8 cellular contexts compared by ENCODE assay signal in the genomic region with DNA sequence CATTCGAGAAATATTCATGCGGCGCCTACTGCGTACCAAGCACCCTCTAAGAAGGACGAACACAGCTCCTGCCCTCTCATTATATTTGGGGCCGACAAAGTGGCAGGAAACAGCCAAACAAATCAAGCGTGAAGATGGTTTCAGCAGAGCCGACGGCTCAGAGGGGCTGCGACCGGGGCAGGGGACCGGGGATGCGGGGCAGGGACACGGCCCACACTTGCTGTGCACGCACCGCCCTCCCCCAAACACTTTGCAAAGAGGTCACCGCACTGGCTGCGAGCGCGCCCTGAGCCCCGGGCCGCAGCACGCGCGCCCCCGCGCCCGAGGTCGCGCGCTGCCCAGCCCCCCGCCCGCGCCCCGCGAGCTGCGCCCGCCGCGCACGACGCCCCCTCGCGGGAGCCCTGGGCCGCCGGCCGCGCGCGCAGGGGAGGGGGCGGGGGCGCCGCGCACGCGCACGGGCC. TPM values are rescaled to one million over a fixed set of nuclear protein-coding genes. Genes with fewer than 3 reads are reported as not detected.
A peak's percentile ranks its signal among the peaks of the same experiment; 100 is the strongest.
DNase-seq lines count a peak whose midpoint lies in the region; ATAC-seq and TF ChIP-seq lines count a peak whose summit lies in the region.

No MANE protein-coding gene starts in this region.

- peak in 2 of 5 donors; percentile 14 to 58 for DNase-seq in CD8-positive, alpha-beta memory T cell
- DNase-seq in HEK293T (ENCODE audit: extremely low spot score) (peak; percentile 90), endodermal cell (peak; percentile 79), aorta (peak in 1 of 2 donors; percentile 70), activated gamma-delta T cell treated with Interleukin-2 at 50 U/mL for 16 hours (no peak), OCI-M2 (lab: John Stamatoyannopoulos, UW; ENCODE audit: unreplicated experiment) (no peak)
- no peak for DNase-seq in T-helper 2 cell treated with Interferon-gamma antibody and Interleukin-4, amounts not matched to agents 5 μg/mL and 100 μg/mL, for 36 hours (ENCODE audit: low spot score)

- H3K27ac Mint-ChIP-seq in CD8-positive, alpha-beta memory T cell, result peak overlapping the region in 5 of 8 donors; percentile 71 to 85 (median 77)
- no peak overlapping the region for H3K27ac Mint-ChIP-seq in T-helper 2 cell treated with Interferon-gamma antibody and Interleukin-4, amounts not matched to agents 5 μg/mL and 100 μg/mL, for 36 hours
- H3K27ac Mint-ChIP-seq in endodermal cell, result peak overlapping the region; percentile 72

- intact Hi-C loops in aorta (cut with DNase I), result no loop called here

- H3K9me3 ChIP-seq in CD8-positive, alpha-beta memory T cell (ENCODE audit: low read length), result no peaks in the 10 kb centered on the region
- no peaks in the 10 kb centered on the region for H3K9me3 ChIP-seq in endodermal cell (ENCODE audit: control insufficient read depth, low read length)
- H3K9me3 ChIP-seq in mucosa of rectum (ENCODE audit: control insufficient read depth in 2 of 2, low read length in 2 of 2), result no peaks in the 10 kb centered on the region
- no peaks in the 10 kb centered on the region for H3K9me3 ChIP-seq in aorta (ENCODE audit: control insufficient read depth, low read length)

- WGBS in endodermal cell (ENCODE audit: insufficient coverage in 1 of 2, insufficient read length in 1 of 2), 2 experiments, result 3 to 29% methylated on average over 6 to 57 of the region's 57 CpGs
- 0 to 1% methylated on average over 13 to 57 of the region's 57 CpGs for WGBS in aorta, 2 donors

- H3K27me3 ChIP-seq in CD8-positive, alpha-beta memory T cell (ENCODE audit: insufficient read depth, low read length, poor library complexity, severe bottlenecking), result peaks cover 11% of the 10 kb centered on the region
- H3K27me3 ChIP-seq in endodermal cell (ENCODE audit: control insufficient read depth, insufficient read depth, low read length, poor library complexity, severe bottlenecking), result no peaks in the 10 kb centered on the region
- peaks cover 10 to 12% of the 10 kb centered on the region in 2 donors for H3K27me3 ChIP-seq in mucosa of rectum (ENCODE audit: control insufficient read depth in 2 of 2, insufficient read depth in 2 of 2, low read length in 2 of 2)
- no peaks in the 10 kb centered on the region for H3K27me3 ChIP-seq in aorta (ENCODE audit: control insufficient read depth in 1 of 2, insufficient read depth in 2 of 2, low read length in 1 of 2)

- peak overlapping the region; percentile 25 to 87 (median 81) for H3K4me3 Mint-ChIP-seq in CD8-positive, alpha-beta memory T cell
- peak overlapping the region; percentile 69 for H3K4me3 Mint-ChIP-seq in T-helper 2 cell treated with Interferon-gamma antibody and Interleukin-4, amounts not matched to agents 5 μg/mL and 100 μg/mL, for 36 hours
- H3K4me3 Mint-ChIP-seq in endodermal cell, result peak overlapping the region; percentile 71

- CTCF ChIA-PET in CD8-positive, alpha-beta memory T cell (lab: Charles Lee), result interaction anchor here (1.0 kb wide), 1 partner anchor 49 kb away, joined by 3 read pairs; no protein-coding TSS in a partner anchor
- CTCF ChIA-PET in HEK293T (lab: Yijun Ruan, JAX), result interaction anchor here (0.6 to 1.3 kb wide), 2 partner anchors 18 to 249 kb away, joined by 3 read pairs; no protein-coding TSS in a partner anchor

- no peaks in the 10 kb centered on the region for H3K9me3 Mint-ChIP-seq in CD8-positive, alpha-beta memory T cell
- H3K9me3 Mint-ChIP-seq in T-helper 2 cell treated with Interferon-gamma antibody and Interleukin-4, amounts not matched to agents 5 μg/mL and 100 μg/mL, for 36 hours, result no peaks in the 10 kb centered on the region
- no peaks in the 10 kb centered on the region for H3K9me3 Mint-ChIP-seq in endodermal cell

- peaks cover 4 to 39% (median 15%) of the 10 kb centered on the region in 3 donors for H3K4me1 Mint-ChIP-seq in CD8-positive, alpha-beta memory T cell
- no peaks in the 10 kb centered on the region for H3K4me1 Mint-ChIP-seq in T-helper 2 cell treated with Interferon-gamma antibody and Interleukin-4, amounts not matched to agents 5 μg/mL and 100 μg/mL, for 36 hours (ENCODE audit: low read depth)
- peaks cover 10% of the 10 kb centered on the region for H3K4me1 Mint-ChIP-seq in endodermal cell

- peaks cover 20 to 32% of the 10 kb centered on the region in 2 donors for H3K27me3 Mint-ChIP-seq in CD8-positive, alpha-beta memory T cell
- peaks cover 42% of the 10 kb centered on the region for H3K27me3 Mint-ChIP-seq in T-helper 2 cell treated with Interferon-gamma antibody and Interleukin-4, amounts not matched to agents 5 μg/mL and 100 μg/mL, for 36 hours (ENCODE audit: low read depth)
- peaks cover 9% of the 10 kb centered on the region for H3K27me3 Mint-ChIP-seq in endodermal cell (ENCODE audit: insufficient read depth)

- H3K4me3 ChIP-seq in CD8-positive, alpha-beta memory T cell (ENCODE audit: low read length), result peak overlapping the region; percentile 42
- H3K4me3 ChIP-seq in endodermal cell (ENCODE audit: low read length), result peak overlapping the region; percentile 81
- H3K4me3 ChIP-seq in mucosa of rectum (ENCODE audit: low read length in 2 of 2), result peak overlapping the region; percentile 59 to 67
- peak overlapping the region; percentile 54 to 59 for H3K4me3 ChIP-seq in aorta (ENCODE audit: low read length in 2 of 2)

- no peaks in the 10 kb centered on the region for H3K36me3 ChIP-seq in CD8-positive, alpha-beta memory T cell (ENCODE audit: insufficient read depth, low read length)
- H3K36me3 ChIP-seq in endodermal cell (ENCODE audit: control insufficient read depth, insufficient read depth, low read length) (no peaks in the 10 kb centered on the region), mucosa of rectum (ENCODE audit: control insufficient read depth in 2 of 2, insufficient read depth in 2 of 2, low read length in 2 of 2) (no peaks in the 10 kb centered on the region), aorta (ENCODE audit: control insufficient read depth in 1 of 2, insufficient read depth in 2 of 2, low read length in 1 of 2) (no peaks in the 10 kb centered on the region)

- POLR2A ChIA-PET in CD8-positive, alpha-beta memory T cell (lab: Charles Lee), result interaction anchor here (0.9 kb wide), 2 partner anchors 30 to 180 kb away, joined by 3 read pairs; a partner anchor contains a TSS
- POLR2A ChIA-PET in HEK293T (lab: Yijun Ruan, JAX), result interaction anchor here (1.0 to 11.4 kb wide), 8 partner anchors 9 to 183 kb away, joined by 3 to 142 read pairs (median 4); a partner anchor contains a TSS

- H3K9ac ChIP-seq in endodermal cell (ENCODE audit: extremely low read depth, low read length, poor library complexity, severe bottlenecking) (peak overlapping the region; percentile 41), mucosa of rectum (ENCODE audit: low read depth in 1 of 2, low read length in 2 of 2) (peak overlapping the region in 1 of 2 donors; percentile 12)

- TF ChIP-seq CTCF in endodermal cell (conservative IDR thresholded peaks at IDR 0.05), result no peak

- peaks cover 6% of the 10 kb centered on the region for H3K4me1 ChIP-seq in CD8-positive, alpha-beta memory T cell (ENCODE audit: insufficient read depth, low read length)
- peaks cover 6% of the 10 kb centered on the region for H3K4me1 ChIP-seq in endodermal cell (ENCODE audit: control insufficient read depth, insufficient read depth, low read length)
- H3K4me1 ChIP-seq in mucosa of rectum (ENCODE audit: control insufficient read depth in 2 of 2, insufficient read depth in 2 of 2, low read length in 2 of 2), result no peaks in the 10 kb centered on the region
- no peaks in the 10 kb centered on the region for H3K4me1 ChIP-seq in aorta (ENCODE audit: control insufficient read depth in 1 of 2, insufficient read depth in 2 of 2, low read length in 2 of 2)

- ATAC-seq in aorta (ENCODE audit: low FRiP score), result peak; percentile 59

- H3K36me3 Mint-ChIP-seq in CD8-positive, alpha-beta memory T cell, result peaks cover 0 to 2% (median 0%) of the 10 kb centered on the region in 3 donors
- no peaks in the 10 kb centered on the region for H3K36me3 Mint-ChIP-seq in T-helper 2 cell treated with Interferon-gamma antibody and Interleukin-4, amounts not matched to agents 5 μg/mL and 100 μg/mL, for 36 hours (ENCODE audit: low read depth)
- no peaks in the 10 kb centered on the region for H3K36me3 Mint-ChIP-seq in endodermal cell (ENCODE audit: low read depth)

- peak overlapping the region; percentile 22 for H3K27ac ChIP-seq in CD8-positive, alpha-beta memory T cell (ENCODE audit: low read depth, low read length)
- no peak overlapping the region for H3K27ac ChIP-seq in endodermal cell (ENCODE audit: low read depth, low read length)
- H3K27ac ChIP-seq in mucosa of rectum (ENCODE audit: low read depth in 2 of 2, low read length in 2 of 2), result no peak overlapping the region
- no peak overlapping the region for H3K27ac ChIP-seq in aorta (ENCODE audit: low read depth in 1 of 2, low read length in 2 of 2)

TF ChIP-seq in HEK293T, 16 proteins besides CTCF, POLR2A, EP300 and RAD21 (continues in another document):
- TF ChIP-seq TARDBP (IDR thresholded peaks at IDR 0.05) (no peak), CTBP1 (IDR thresholded peaks at IDR 0.05; ENCODE audit: borderline replicate concordance) (no peak), SP1 (IDR thresholded peaks at IDR 0.05) (no peak), ZNF384 (IDR thresholded peaks at IDR 0.05) (no peak), FOXA1 (IDR thresholded peaks at IDR 0.05) (no peak), ARNT (IDR thresholded peaks at IDR 0.05) (no peak), BHLHE40 (IDR thresholded peaks at IDR 0.05; ENCODE audit: borderline replicate concordance) (no peak), HDGF (IDR thresholded peaks at IDR 0.05; ENCODE audit: borderline replicate concordance) (no peak), FOXK2 (IDR thresholded peaks at IDR 0.05) (no peak), LEF1 (IDR thresholded peaks at IDR 0.05; ENCODE audit: borderline replicate concordance) (no peak), FOXM1 (IDR thresholded peaks at IDR 0.05; ENCODE audit: borderline replicate concordance) (no peak), SUZ12 (IDR thresholded peaks at IDR 0.05) (no peak)

RNA-seq across cellular contexts. Expression of a gene that starts 0.3 kb away (rescaled TPM):
- total RNA-seq in CD8-positive, alpha-beta memory T cell, result 1 to 10 TPM; 2.4 to 2.9 TPM
- 10.1 TPM for polyA plus RNA-seq in CD8-positive, alpha-beta memory T cell
- total RNA-seq in endodermal cell (10 to 100 TPM; 19.0 to 36.3 TPM), aorta (10 to 100 TPM in 1 of 2 donors, 1 to 10 TPM in 1; 5.1 to 26.7 TPM)
- polyA plus RNA-seq in endodermal cell (2013, experiment 1 of 2), result 32.9 TPM
- polyA plus RNA-seq in endodermal cell (2013, experiment 2 of 2), result 28.3 TPM
- polyA plus RNA-seq in aorta, result 10 to 100 TPM; 10.9 to 23.1 TPM

RNA-seq across cellular contexts. Expression of a gene that starts 30.1 kb away (rescaled TPM):
- 1,000 to 10,000 TPM; 2,574 to 2,607 TPM for total RNA-seq in CD8-positive, alpha-beta memory T cell
- polyA plus RNA-seq in CD8-positive, alpha-beta memory T cell, result 3,654 TPM
- 1,000 to 10,000 TPM; 2,218 to 2,701 TPM for total RNA-seq in endodermal cell
- polyA plus RNA-seq in endodermal cell (2013, experiment 1 of 2), result 2,540 TPM
- 2,353 TPM for polyA plus RNA-seq in endodermal cell (2013, experiment 2 of 2)
- 1,000 to 10,000 TPM; 1,469 to 1,615 TPM for total RNA-seq in aorta
- polyA plus RNA-seq in aorta, result 1,000 to 10,000 TPM; 2,999 to 4,700 TPM

RNA-seq across cellular contexts. Expression of a gene that starts 50.0 kb away (rescaled TPM):
- total RNA-seq in CD8-positive, alpha-beta memory T cell, result 10 to 100 TPM; 19.9 to 21.0 TPM
- polyA plus RNA-seq in CD8-positive, alpha-beta memory T cell, result 4.1 TPM
- 10 to 100 TPM; 27.1 to 35.2 TPM for total RNA-seq in endodermal cell
- 24.4 TPM for polyA plus RNA-seq in endodermal cell (2013, experiment 1 of 2)
- polyA plus RNA-seq in endodermal cell (2013, experiment 2 of 2), result 22.6 TPM
- total RNA-seq in aorta, result 10 to 100 TPM; 22.5 to 30.8 TPM
- polyA plus RNA-seq in aorta, result 10 to 100 TPM in 1 of 2 donors, 1 to 10 TPM in 1; 8.1 to 20.7 TPM

Comparison
In these comparisons a context has a peak if more than half of its experiments do, and no peak if none do; other contexts are left out.
1. DNase-seq: peak in HEK293T (single experiment) and endodermal cell (single experiment); none in T-helper 2 cell treated with Interferon-gamma antibody and Interleukin-4, amounts not matched to agents 5 μg/mL and 100 μg/mL, for 36 hours (single experiment), activated gamma-delta T cell treated with Interleukin-2 at 50 U/mL for 16 hours (single experiment) and OCI-M2 (single experiment).
2. Peak in every context shown above with its lines, with median percentiles within 50 percentile points of each other: H3K4me3 ChIP-seq and H3K4me3 Mint-ChIP-seq.